Comparison of ENCODE assay signal across 29 cellular contexts in the genomic region with DNA sequence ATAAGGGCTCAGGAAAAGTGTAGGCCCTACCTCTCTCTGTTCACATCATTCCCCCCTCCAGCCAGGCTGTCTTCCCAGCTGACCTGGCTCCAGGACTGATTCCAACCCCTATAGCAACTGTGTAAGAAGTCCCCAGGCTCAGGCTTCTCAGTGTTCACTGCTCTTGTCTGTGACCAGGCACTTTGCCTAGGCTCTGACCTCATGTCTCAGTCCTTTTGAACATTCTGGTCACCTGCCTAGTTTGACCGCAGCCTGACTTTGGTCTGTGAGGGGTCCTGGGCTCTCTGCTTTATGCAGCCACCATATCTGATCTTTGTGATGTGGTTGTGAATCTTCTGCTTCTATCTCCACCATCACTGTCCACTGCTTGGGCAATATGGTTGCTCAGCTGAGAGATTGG.
"Had no signal": no experiment of that assay in that cellular context is flagged by ENCODE, and none has a peak within 500 bp of the region (broad histone marks: within the 10 kb centered on the region; RNA-seq: fewer than 3 reads in every experiment).

No MANE protein-coding gene starts in this region.

- DNase-seq: cortex of kidney; effector memory CD8-positive, alpha-beta T cell; erythroblast; esophagus squamous epithelium; foreskin melanocyte; glutamatergic neuron; heart right ventricle; hippocampal formation; kidney glomerular epithelial cell; left colon; left ventricle myocardium inferior; lower lobe of right lung; midbrain; naive thymus-derived CD8-positive, alpha-beta T cell; nephron progenitor cell; occipital lobe; ovary; posterior cingulate gyrus; stimulated activated CD4-positive, alpha-beta T cell treated with anti-CD3 and anti-CD28 coated beads, Interleukin-12 subunit alpha, Interleukin-12 subunit beta, amount 100 ng/mL, for 4 hours; stimulated activated CD4-positive, alpha-beta T cell treated with anti-CD3 and anti-CD28 coated beads, Interleukin-1b, Interleukin-23, amount 100 ng/mL, for 48 hours; stimulated activated CD4-positive, alpha-beta T cell treated with anti-CD3 and anti-CD28 coated beads, Interleukin-4, amount 100 ng/mL, for 1 hour; stimulated activated CD8-positive, alpha-beta memory T cell treated with anti-CD3 and anti-CD28 coated beads, Interleukin-4, amount 100 ng/mL, for 48 hours; stimulated activated naive CD4-positive, alpha-beta T cell; stimulated activated naive CD8-positive, alpha-beta T cell treated with anti-CD3 and anti-CD28 coated beads, Interleukin-15, amount 100 ng/mL, for 72 hours; transverse colon; upper lobe of right lung; uterus had no signal

- H3K9me3 ChIP-seq: heart right ventricle, left ventricle myocardium inferior, lower lobe of right lung, ovary, suprapubic skin, transverse colon, upper lobe of right lung, uterus had no signal

- H3K9me3 Mint-ChIP-seq: effector memory CD8-positive, alpha-beta T cell; naive thymus-derived CD8-positive, alpha-beta T cell; nephron progenitor cell; stimulated activated naive CD8-positive, alpha-beta T cell treated with anti-CD3 and anti-CD28 coated beads, Interleukin-15, amount 100 ng/mL, for 72 hours had no signal

- H3K27ac ChIP-seq: esophagus squamous epithelium, heart right ventricle, left ventricle myocardium inferior, lower lobe of right lung, ovary, suprapubic skin, transverse colon, upper lobe of right lung, uterus had no signal

- H3K27me3 Mint-ChIP-seq: stimulated activated naive CD8-positive, alpha-beta T cell treated with anti-CD3 and anti-CD28 coated beads, Interleukin-15, amount 100 ng/mL, for 72 hours had no signal

- H3K36me3 ChIP-seq: ovary, suprapubic skin, transverse colon, uterus had no signal

- H3K4me3 ChIP-seq: esophagus squamous epithelium, heart right ventricle, left ventricle myocardium inferior, lower lobe of right lung, ovary, smooth muscle cell, suprapubic skin, transverse colon, upper lobe of right lung, uterus had no signal

- H3K27me3 ChIP-seq: ovary had no signal

- H3K4me3 Mint-ChIP-seq: nephron progenitor cell; stimulated activated naive CD8-positive, alpha-beta T cell treated with anti-CD3 and anti-CD28 coated beads, Interleukin-15, amount 100 ng/mL, for 72 hours had no signal

- H3K27ac Mint-ChIP-seq: naive thymus-derived CD8-positive, alpha-beta T cell; nephron progenitor cell; stimulated activated naive CD8-positive, alpha-beta T cell treated with anti-CD3 and anti-CD28 coated beads, Interleukin-15, amount 100 ng/mL, for 72 hours had no signal
